Comparison of ENCODE assay signal across 1 cellular context in the genomic region with DNA sequence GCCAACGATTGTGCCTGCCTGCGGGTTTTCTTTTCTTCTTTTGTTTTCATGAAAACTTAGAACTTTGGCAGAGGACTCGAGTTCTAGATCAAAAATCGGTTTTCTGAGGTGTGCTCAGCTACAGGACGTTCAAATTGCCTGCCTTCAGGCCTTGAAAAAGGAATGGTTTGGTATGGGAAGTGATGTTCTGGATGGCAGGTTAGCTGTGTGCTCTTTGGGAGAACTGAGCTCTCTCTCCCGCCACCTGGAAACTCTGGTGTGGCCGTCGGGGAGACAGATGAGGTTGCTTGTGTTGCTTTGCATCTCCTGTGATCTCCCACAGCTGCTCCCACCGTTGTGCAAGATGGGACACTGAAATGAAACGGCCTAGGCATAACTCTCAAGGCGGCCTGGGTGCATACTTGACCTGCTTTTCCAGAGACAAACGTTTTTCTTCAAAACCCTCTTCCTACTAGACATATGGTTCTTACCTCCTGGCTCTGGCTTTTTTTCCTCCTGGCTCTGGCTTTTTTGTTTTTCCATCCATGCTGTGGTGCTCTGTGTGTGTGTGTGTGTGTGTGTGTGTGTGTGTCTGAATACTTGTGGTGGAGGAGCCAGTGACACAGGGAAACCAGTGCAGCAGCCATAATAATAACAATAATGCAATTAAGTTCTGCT.
A peak's percentile ranks its signal among the peaks of the same experiment; 100 is the strongest.
TF ChIP-seq lines count a peak whose summit lies in the region.

No MANE protein-coding gene starts in this region.

TF ChIP-seq in HepG2, 621 proteins besides CTCF, POLR2A, EP300 and RAD21 (continued from another document and continues in another):
- TF ChIP-seq, protein P1, sequence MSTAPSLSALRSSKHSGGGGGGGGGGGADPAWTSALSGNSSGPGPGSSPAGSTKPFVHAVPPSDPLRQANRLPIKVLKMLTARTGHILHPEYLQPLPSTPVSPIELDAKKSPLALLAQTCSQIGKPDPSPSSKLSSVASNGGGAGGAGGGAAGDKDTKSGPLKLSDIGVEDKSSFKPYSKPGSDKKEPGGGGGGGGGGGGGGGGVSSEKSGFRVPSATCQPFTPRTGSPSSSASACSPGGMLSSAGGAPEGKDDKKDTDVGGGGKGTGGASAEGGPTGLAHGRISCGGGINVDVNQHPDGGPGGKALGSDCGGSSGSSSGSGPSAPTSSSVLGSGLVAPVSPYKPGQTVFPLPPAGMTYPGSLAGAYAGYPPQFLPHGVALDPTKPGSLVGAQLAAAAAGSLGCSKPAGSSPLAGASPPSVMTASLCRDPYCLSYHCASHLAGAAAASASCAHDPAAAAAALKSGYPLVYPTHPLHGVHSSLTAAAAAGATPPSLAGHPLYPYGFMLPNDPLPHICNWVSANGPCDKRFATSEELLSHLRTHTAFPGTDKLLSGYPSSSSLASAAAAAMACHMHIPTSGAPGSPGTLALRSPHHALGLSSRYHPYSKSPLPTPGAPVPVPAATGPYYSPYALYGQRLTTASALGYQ (CRISPR knock-in tag; IDR thresholded peaks at IDR 0.05): no peak
- TF ChIP-seq FOXC1 (CRISPR knock-in tag; IDR thresholded peaks at IDR 0.05; ENCODE audit: borderline replicate concordance): no peak
- TF ChIP-seq HOXA9 (CRISPR knock-in tag; IDR thresholded peaks at IDR 0.05; ENCODE audit: borderline replicate concordance): no peak
- TF ChIP-seq, protein P2, sequence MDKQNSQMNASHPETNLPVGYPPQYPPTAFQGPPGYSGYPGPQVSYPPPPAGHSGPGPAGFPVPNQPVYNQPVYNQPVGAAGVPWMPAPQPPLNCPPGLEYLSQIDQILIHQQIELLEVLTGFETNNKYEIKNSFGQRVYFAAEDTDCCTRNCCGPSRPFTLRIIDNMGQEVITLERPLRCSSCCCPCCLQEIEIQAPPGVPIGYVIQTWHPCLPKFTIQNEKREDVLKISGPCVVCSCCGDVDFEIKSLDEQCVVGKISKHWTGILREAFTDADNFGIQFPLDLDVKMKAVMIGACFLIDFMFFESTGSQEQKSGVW (CRISPR knock-in tag; IDR thresholded peaks at IDR 0.05; ENCODE audit: borderline replicate concordance): no peak
- TF ChIP-seq IKZF4 (CRISPR knock-in tag; IDR thresholded peaks at IDR 0.05; ENCODE audit: borderline replicate concordance, low read depth, not compliant biosample characterization): no peak
- TF ChIP-seq, protein P3, sequence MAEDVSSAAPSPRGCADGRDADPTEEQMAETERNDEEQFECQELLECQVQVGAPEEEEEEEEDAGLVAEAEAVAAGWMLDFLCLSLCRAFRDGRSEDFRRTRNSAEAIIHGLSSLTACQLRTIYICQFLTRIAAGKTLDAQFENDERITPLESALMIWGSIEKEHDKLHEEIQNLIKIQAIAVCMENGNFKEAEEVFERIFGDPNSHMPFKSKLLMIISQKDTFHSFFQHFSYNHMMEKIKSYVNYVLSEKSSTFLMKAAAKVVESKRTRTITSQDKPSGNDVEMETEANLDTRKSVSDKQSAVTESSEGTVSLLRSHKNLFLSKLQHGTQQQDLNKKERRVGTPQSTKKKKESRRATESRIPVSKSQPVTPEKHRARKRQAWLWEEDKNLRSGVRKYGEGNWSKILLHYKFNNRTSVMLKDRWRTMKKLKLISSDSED (CRISPR knock-in tag; IDR thresholded peaks at IDR 0.05): no peak
- TF ChIP-seq NFE2L2 (IDR thresholded peaks at IDR 0.05; ENCODE audit: low read length): no peak
- TF ChIP-seq, protein P4, sequence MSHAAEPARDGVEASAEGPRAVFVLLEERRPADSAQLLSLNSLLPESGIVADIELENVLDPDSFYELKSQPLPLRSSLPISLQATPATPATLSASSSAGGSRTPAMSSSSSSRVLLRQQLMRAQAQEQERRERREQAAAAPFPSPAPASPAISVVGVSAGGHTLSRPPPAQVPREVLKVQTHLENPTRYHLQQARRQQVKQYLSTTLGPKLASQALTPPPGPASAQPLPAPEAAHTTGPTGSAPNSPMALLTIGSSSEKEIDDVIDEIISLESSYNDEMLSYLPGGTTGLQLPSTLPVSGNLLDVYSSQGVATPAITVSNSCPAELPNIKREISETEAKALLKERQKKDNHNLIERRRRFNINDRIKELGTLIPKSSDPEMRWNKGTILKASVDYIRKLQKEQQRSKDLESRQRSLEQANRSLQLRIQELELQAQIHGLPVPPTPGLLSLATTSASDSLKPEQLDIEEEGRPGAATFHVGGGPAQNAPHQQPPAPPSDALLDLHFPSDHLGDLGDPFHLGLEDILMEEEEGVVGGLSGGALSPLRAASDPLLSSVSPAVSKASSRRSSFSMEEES (CRISPR knock-in tag; IDR thresholded peaks at IDR 0.05): 0 out of 2 replicates have a peak, but pooled peaks have one; percentile 6
- peak; percentile 54; the same call in 1 of the 2 replicates for TF ChIP-seq HIVEP1 (CRISPR knock-in tag; IDR thresholded peaks at IDR 0.05)
- no peak for TF ChIP-seq ZNF451 (CRISPR knock-in tag; IDR thresholded peaks at IDR 0.05)
- TF ChIP-seq ZFP1 (CRISPR knock-in tag; IDR thresholded peaks at IDR 0.05): no peak
- TF ChIP-seq ZBTB42 (CRISPR knock-in tag; IDR thresholded peaks at IDR 0.05): no peak
- TF ChIP-seq, protein P5, sequence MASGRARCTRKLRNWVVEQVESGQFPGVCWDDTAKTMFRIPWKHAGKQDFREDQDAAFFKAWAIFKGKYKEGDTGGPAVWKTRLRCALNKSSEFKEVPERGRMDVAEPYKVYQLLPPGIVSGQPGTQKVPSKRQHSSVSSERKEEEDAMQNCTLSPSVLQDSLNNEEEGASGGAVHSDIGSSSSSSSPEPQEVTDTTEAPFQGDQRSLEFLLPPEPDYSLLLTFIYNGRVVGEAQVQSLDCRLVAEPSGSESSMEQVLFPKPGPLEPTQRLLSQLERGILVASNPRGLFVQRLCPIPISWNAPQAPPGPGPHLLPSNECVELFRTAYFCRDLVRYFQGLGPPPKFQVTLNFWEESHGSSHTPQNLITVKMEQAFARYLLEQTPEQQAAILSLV (CRISPR knock-in tag; IDR thresholded peaks at IDR 0.05; ENCODE audit: borderline replicate concordance): no peak
- no peak for TF ChIP-seq RARA (CRISPR knock-in tag; IDR thresholded peaks at IDR 0.05)
- TF ChIP-seq SOX13 (IDR thresholded peaks at IDR 0.05): no peak
- TF ChIP-seq SOX13 (CRISPR knock-in tag; conservative IDR thresholded peaks at IDR 0.05 in 1 of 2, IDR thresholded peaks at IDR 0.05 in 1 of 2): no peak
- no peak for TF ChIP-seq NFE2 (CRISPR knock-in tag; IDR thresholded peaks at IDR 0.05)
- no peak for TF ChIP-seq POLR2G (IDR thresholded peaks at IDR 0.05; ENCODE audit: low read depth, low read length)
- TF ChIP-seq, protein P6, sequence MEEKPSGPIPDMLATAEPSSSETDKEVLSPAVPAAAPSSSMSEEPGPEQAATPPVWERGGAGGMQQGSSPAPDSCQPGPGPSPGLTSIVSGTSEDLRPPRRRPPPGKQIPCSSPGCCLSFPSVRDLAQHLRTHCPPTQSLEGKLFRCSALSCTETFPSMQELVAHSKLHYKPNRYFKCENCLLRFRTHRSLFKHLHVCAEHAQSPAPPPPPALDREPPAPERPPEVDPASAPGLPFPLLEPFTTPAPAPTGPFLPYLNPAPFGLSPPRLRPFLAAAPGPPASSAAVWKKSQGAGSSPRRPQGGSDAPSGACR (CRISPR knock-in tag; IDR thresholded peaks at IDR 0.05): no peak
- no peak for TF ChIP-seq ZNF350 (CRISPR knock-in tag; IDR thresholded peaks at IDR 0.05; ENCODE audit: borderline replicate concordance, low read depth)
- TF ChIP-seq, protein P7, sequence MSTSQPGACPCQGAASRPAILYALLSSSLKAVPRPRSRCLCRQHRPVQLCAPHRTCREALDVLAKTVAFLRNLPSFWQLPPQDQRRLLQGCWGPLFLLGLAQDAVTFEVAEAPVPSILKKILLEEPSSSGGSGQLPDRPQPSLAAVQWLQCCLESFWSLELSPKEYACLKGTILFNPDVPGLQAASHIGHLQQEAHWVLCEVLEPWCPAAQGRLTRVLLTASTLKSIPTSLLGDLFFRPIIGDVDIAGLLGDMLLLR (CRISPR knock-in tag; IDR thresholded peaks at IDR 0.05): 0 out of 2 replicates have a peak, but pooled peaks have one; percentile 58
- TF ChIP-seq, protein P8, sequence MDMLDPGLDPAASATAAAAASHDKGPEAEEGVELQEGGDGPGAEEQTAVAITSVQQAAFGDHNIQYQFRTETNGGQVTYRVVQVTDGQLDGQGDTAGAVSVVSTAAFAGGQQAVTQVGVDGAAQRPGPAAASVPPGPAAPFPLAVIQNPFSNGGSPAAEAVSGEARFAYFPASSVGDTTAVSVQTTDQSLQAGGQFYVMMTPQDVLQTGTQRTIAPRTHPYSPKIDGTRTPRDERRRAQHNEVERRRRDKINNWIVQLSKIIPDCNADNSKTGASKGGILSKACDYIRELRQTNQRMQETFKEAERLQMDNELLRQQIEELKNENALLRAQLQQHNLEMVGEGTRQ (IDR thresholded peaks at IDR 0.05; ENCODE audit: low read depth, low read length): no peak
- TF ChIP-seq, protein P8 (CRISPR knock-in tag; IDR thresholded peaks at IDR 0.05; ENCODE audit: borderline replicate concordance): no peak
- TF ChIP-seq ZNF619 (CRISPR knock-in tag; IDR thresholded peaks at IDR 0.05): 0 out of 2 replicates have a peak, but pooled peaks have one; percentile 40
- no peak for TF ChIP-seq JUN (CRISPR knock-in tag; IDR thresholded peaks at IDR 0.05)
- TF ChIP-seq, protein P9, sequence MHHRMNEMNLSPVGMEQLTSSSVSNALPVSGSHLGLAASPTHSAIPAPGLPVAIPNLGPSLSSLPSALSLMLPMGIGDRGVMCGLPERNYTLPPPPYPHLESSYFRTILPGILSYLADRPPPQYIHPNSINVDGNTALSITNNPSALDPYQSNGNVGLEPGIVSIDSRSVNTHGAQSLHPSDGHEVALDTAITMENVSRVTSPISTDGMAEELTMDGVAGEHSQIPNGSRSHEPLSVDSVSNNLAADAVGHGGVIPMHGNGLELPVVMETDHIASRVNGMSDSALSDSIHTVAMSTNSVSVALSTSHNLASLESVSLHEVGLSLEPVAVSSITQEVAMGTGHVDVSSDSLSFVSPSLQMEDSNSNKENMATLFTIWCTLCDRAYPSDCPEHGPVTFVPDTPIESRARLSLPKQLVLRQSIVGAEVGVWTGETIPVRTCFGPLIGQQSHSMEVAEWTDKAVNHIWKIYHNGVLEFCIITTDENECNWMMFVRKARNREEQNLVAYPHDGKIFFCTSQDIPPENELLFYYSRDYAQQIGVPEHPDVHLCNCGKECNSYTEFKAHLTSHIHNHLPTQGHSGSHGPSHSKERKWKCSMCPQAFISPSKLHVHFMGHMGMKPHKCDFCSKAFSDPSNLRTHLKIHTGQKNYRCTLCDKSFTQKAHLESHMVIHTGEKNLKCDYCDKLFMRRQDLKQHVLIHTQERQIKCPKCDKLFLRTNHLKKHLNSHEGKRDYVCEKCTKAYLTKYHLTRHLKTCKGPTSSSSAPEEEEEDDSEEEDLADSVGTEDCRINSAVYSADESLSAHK (CRISPR knock-in tag; IDR thresholded peaks at IDR 0.05; ENCODE audit: borderline replicate concordance): no peak
- no peak for TF ChIP-seq ZFP90 (CRISPR knock-in tag; IDR thresholded peaks at IDR 0.05; ENCODE audit: borderline replicate concordance)
- no peak for TF ChIP-seq MAF1 (CRISPR knock-in tag; IDR thresholded peaks at IDR 0.05; ENCODE audit: borderline replicate concordance)
- no peak for TF ChIP-seq NFKB2 (CRISPR knock-in tag; IDR thresholded peaks at IDR 0.05; ENCODE audit: borderline replicate concordance)
- no peak for TF ChIP-seq KLF15 (CRISPR knock-in tag; IDR thresholded peaks at IDR 0.05; ENCODE audit: borderline replicate concordance)
- TF ChIP-seq, protein P10, sequence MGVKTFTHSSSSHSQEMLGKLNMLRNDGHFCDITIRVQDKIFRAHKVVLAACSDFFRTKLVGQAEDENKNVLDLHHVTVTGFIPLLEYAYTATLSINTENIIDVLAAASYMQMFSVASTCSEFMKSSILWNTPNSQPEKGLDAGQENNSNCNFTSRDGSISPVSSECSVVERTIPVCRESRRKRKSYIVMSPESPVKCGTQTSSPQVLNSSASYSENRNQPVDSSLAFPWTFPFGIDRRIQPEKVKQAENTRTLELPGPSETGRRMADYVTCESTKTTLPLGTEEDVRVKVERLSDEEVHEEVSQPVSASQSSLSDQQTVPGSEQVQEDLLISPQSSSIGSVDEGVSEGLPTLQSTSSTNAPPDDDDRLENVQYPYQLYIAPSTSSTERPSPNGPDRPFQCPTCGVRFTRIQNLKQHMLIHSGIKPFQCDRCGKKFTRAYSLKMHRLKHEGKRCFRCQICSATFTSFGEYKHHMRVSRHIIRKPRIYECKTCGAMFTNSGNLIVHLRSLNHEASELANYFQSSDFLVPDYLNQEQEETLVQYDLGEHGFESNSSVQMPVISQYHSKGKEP (CRISPR knock-in tag; IDR thresholded peaks at IDR 0.05): no peak
- TF ChIP-seq ZNF552 (CRISPR knock-in tag; IDR thresholded peaks at IDR 0.05; ENCODE audit: borderline replicate concordance): no peak
- TF ChIP-seq, protein P11, sequence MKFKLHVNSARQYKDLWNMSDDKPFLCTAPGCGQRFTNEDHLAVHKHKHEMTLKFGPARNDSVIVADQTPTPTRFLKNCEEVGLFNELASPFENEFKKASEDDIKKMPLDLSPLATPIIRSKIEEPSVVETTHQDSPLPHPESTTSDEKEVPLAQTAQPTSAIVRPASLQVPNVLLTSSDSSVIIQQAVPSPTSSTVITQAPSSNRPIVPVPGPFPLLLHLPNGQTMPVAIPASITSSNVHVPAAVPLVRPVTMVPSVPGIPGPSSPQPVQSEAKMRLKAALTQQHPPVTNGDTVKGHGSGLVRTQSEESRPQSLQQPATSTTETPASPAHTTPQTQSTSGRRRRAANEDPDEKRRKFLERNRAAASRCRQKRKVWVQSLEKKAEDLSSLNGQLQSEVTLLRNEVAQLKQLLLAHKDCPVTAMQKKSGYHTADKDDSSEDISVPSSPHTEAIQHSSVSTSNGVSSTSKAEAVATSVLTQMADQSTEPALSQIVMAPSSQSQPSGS (CRISPR knock-in tag; IDR thresholded peaks at IDR 0.05): no peak
- no peak for TF ChIP-seq CC2D1A (CRISPR knock-in tag; IDR thresholded peaks at IDR 0.05)
- TF ChIP-seq, protein P12, sequence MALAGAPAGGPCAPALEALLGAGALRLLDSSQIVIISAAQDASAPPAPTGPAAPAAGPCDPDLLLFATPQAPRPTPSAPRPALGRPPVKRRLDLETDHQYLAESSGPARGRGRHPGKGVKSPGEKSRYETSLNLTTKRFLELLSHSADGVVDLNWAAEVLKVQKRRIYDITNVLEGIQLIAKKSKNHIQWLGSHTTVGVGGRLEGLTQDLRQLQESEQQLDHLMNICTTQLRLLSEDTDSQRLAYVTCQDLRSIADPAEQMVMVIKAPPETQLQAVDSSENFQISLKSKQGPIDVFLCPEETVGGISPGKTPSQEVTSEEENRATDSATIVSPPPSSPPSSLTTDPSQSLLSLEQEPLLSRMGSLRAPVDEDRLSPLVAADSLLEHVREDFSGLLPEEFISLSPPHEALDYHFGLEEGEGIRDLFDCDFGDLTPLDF (CRISPR knock-in tag; IDR thresholded peaks at IDR 0.05): no peak
- TF ChIP-seq ARHGAP35 (CRISPR knock-in tag; IDR thresholded peaks at IDR 0.05; ENCODE audit: borderline replicate concordance): 0 out of 2 replicates have a peak, but pooled peaks have one; percentile 55
- no peak for TF ChIP-seq SMAD9 (CRISPR knock-in tag; IDR thresholded peaks at IDR 0.05)
